ENCODE assay signal across 32 cellular contexts in the genomic region with DNA sequence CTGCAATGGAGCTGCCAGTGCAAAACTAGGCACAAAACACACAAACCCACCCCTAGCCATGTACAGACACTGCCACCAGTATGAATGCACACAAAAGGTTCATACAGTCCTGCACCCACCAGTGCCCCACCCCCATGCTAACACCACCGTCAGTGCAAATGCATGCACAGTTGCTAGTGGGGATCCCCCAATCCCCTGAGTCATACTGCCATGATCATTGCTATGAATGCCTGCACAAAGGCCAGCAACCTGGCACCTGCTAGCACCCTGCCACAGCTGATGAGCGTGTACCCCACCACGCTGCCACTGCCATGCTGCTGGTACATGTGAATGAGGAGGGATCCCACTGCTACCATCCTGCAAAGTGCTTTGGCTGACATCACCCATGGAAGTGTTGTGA. TPM values are rescaled to one million over a fixed set of nuclear protein-coding genes. Genes with fewer than 3 reads are reported as not detected.
"Had no signal": no experiment of that assay in that cellular context is flagged by ENCODE, and none has a peak within 500 bp of the region (broad histone marks: within the 10 kb centered on the region; RNA-seq: fewer than 3 reads in every experiment).

No MANE protein-coding gene starts in this region.

- H3K27ac Mint-ChIP-seq: activated CD4-positive, alpha-beta T cell treated with anti-CD3 and anti-CD28 coated beads, Interleukin-2, amount 10 ng/mL, durations not matched to agents 7 days and 5 days; brain; dendritic cell treated with granulocyte-macrophage colony-stimulating factor and Interleukin-4, amounts not matched to agents 40 ng/mL and 50 ng/mL, for 4 days; naive B cell; T-helper 1 cell treated with Interleukin-12 subunit alpha and Interleukin-12 subunit beta and Interleukin-4 antibody, amounts not matched to agents 30 μg/mL and 1 μg/mL, for 36 hours; WTC11 had no signal

- H3K9me3 Mint-ChIP-seq: dendritic cell treated with granulocyte-macrophage colony-stimulating factor and Interleukin-4, amounts not matched to agents 40 ng/mL and 50 ng/mL, for 4 days had no signal

- H3K36me3 ChIP-seq: lower lobe of right lung, stomach, suprapubic skin, tibial nerve, vagina had no signal

- H3K4me3 ChIP-seq: hepatocyte, lower lobe of right lung, smooth muscle cell, stomach, suprapubic skin, tibial nerve, vagina had no signal

- H2AFZ ChIP-seq: hepatocyte had no signal

- FAIRE-seq: frontal cortex had no signal

- H3K79me2 ChIP-seq: hepatocyte had no signal

- DNase-seq: activated CD4-positive, alpha-beta T cell treated with anti-CD3 and anti-CD28 coated beads, Interleukin-2, amount 10 ng/mL, durations not matched to agents 7 days and 5 days; activated CD8-positive, alpha-beta memory T cell treated with anti-CD3 and anti-CD28 coated beads, Interleukin-2, amount 50 U/mL, for 48 hours; activated effector memory CD4-positive, alpha-beta T cell treated with Interleukin-2 at 50 U/mL for 16 hours; activated naive CD4-positive, alpha-beta T cell treated with anti-CD3 and anti-CD28 coated beads, Interleukin-2, amount 50 U/mL, for 16 hours; activated T-cell treated with anti-CD3 and anti-CD28 coated beads, Interleukin-2, amount 50 U/mL, for 48 hours; aorta; caudate nucleus; effector CD8-positive, alpha-beta T cell; glutamatergic neuron; immature natural killer cell; lower lobe of right lung; naive B cell; stimulated activated CD4-positive, alpha-beta T cell treated with anti-CD3 and anti-CD28 coated beads, Interleukin-15, amount 100 ng/mL, for 24 hours; stimulated activated CD4-positive, alpha-beta T cell treated with anti-CD3 and anti-CD28 coated beads, Interleukin-4, amount 100 ng/mL, for 1 hour; stomach; T1000 had no signal

- H3K4me3 Mint-ChIP-seq: activated CD4-positive, alpha-beta T cell treated with anti-CD3 and anti-CD28 coated beads, Interleukin-2, amount 10 ng/mL, durations not matched to agents 7 days and 5 days; brain; dendritic cell treated with granulocyte-macrophage colony-stimulating factor and Interleukin-4, amounts not matched to agents 40 ng/mL and 50 ng/mL, for 4 days; immature natural killer cell; naive B cell; T-helper 1 cell treated with Interleukin-12 subunit alpha and Interleukin-12 subunit beta and Interleukin-4 antibody, amounts not matched to agents 30 μg/mL and 1 μg/mL, for 36 hours; WTC11 had no signal

- H3K27ac ChIP-seq: hepatocyte, lower lobe of right lung, stomach, suprapubic skin, tibial nerve, vagina had no signal

- H3K4me1 Mint-ChIP-seq: activated CD4-positive, alpha-beta T cell treated with anti-CD3 and anti-CD28 coated beads, Interleukin-2, amount 10 ng/mL, durations not matched to agents 7 days and 5 days; brain; immature natural killer cell; naive B cell; WTC11 had no signal

- H3K9me3 ChIP-seq: lower lobe of right lung, suprapubic skin, vagina had no signal

- H3K27me3 Mint-ChIP-seq: brain had no signal

- H3K36me3 Mint-ChIP-seq: brain had no signal

- H3K27me3 ChIP-seq: hepatocyte, stomach, suprapubic skin, tibial nerve, vagina had no signal

- H3K4me2 ChIP-seq: hepatocyte, smooth muscle cell had no signal

- ATAC-seq: esophagus mucosa, left lobe of liver, sciatic nerve, WTC11 had no signal

- H3K4me1 ChIP-seq: lower lobe of right lung, stomach, suprapubic skin, tibial nerve, vagina had no signal

RNA-seq across cellular contexts. Expression of gene PZP, which starts 23.9 kb away (rescaled TPM):
- total RNA-seq: activated CD4-positive, alpha-beta T cell treated with anti-CD3 and anti-CD28 coated beads, Interleukin-2, amount 10 ng/mL, durations not matched to agents 7 days and 5 days; activated CD8-positive, alpha-beta memory T cell treated with anti-CD3 and anti-CD28 coated beads for 36 hours; esophagus mucosa; kidney epithelial cell; smooth muscle cell; stomach; vagina had no signal
- polyA plus RNA-seq: aorta, neural cell, smooth muscle cell had no signal
